8 cellular contexts compared by ENCODE assay signal in the genomic region with DNA sequence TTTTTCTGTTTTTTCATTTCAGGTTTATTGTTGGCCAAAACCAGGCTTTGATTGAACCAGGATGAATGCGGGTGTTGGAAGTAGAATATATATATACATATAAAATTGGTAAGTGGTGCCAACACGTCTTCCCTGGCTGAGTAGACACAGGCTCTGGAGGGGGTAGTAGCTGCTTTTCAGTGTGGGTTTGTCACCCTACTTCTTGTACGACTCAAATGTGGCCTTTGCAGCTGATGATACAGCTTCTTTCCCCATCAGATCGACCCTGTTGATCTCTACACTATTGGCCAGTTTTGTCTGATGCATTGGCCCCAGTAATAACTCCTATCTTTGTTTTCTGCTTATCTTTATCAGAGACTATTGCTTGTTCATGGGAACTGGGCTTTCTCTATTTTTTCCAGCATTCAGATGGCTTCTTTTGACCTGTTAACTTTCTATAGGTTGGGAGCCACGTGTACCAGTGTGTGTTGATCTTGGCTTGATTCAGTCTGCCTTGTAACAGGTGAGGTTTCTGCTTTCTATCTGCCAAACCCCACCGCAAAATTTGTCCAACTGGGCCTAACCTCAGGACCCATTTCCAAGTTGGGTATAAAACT. TPM values are rescaled to one million over a fixed set of nuclear protein-coding genes. Genes with fewer than 3 reads are reported as not detected.
DNase-seq lines count a peak whose midpoint lies in the region; ATAC-seq and TF ChIP-seq lines count a peak whose summit lies in the region.

No MANE protein-coding gene starts in this region.

- POLR2A ChIA-PET in activated CD4-positive, alpha-beta memory T cell treated with anti-CD3 and anti-CD28 coated beads, Interleukin-2, amount 10 ng/mL, durations not matched to agents 7 days and 5 days (lab: Charles Lee): interaction anchor here (0.7 to 9.6 kb wide), 11 partner anchors 7 to 315 kb away, joined by 3 to 145 read pairs (median 10); a partner anchor contains a TSS

- no peak for TF ChIP-seq CTCF in cardiac muscle cell (IDR thresholded peaks at IDR 0.05; ENCODE audit: low read depth, low read length)

- CTCF ChIA-PET in activated CD4-positive, alpha-beta memory T cell treated with anti-CD3 and anti-CD28 coated beads, Interleukin-2, amount 10 ng/mL, durations not matched to agents 7 days and 5 days (lab: Charles Lee): interaction anchor here (0.6 to 1.6 kb wide), 3 partner anchors 43 to 328 kb away, joined by 3 to 6 read pairs (median 3); no protein-coding TSS in a partner anchor

- peak overlapping the region; percentile 68 for H3K27ac Mint-ChIP-seq in activated CD4-positive, alpha-beta memory T cell treated with anti-CD3 and anti-CD28 coated beads, Interleukin-2, amount 10 ng/mL, durations not matched to agents 7 days and 5 days

- no peaks in the 10 kb centered on the region for H3K27me3 Mint-ChIP-seq in activated CD4-positive, alpha-beta memory T cell treated with anti-CD3 and anti-CD28 coated beads, Interleukin-2, amount 10 ng/mL, durations not matched to agents 7 days and 5 days

- H3K4me3 ChIP-seq in cardiac muscle cell (peak overlapping the region; percentile 52), iPS-18a (ENCODE audit: low read length) (peak overlapping the region; percentile 100), thymus (ENCODE audit: low read length) (peak overlapping the region; percentile 75)

- H3K4me1 ChIP-seq in cardiac muscle cell (ENCODE audit: low read depth): peaks cover 21% of the 10 kb centered on the region
- peaks cover 18% of the 10 kb centered on the region for H3K4me1 ChIP-seq in iPS-18a (ENCODE audit: control insufficient read depth, low read depth, low read length)
- H3K4me1 ChIP-seq in thymus (ENCODE audit: control insufficient read depth, insufficient read depth, low read length): peaks cover 23% of the 10 kb centered on the region

- H3K36me3 ChIP-seq in cardiac muscle cell (peaks cover 53% of the 10 kb centered on the region), iPS-18a (ENCODE audit: control insufficient read depth, low read depth, low read length) (peaks cover 68% of the 10 kb centered on the region), thymus (ENCODE audit: control insufficient read depth, insufficient read depth) (peaks cover 58% of the 10 kb centered on the region)

- H3K9ac ChIP-seq in iPS-18a (ENCODE audit: low read length): peak overlapping the region; percentile 98

- H3K9me3 ChIP-seq in cardiac muscle cell (ENCODE audit: low read depth) (no peaks in the 10 kb centered on the region), iPS-18a (ENCODE audit: control insufficient read depth, low read depth, low read length) (peaks cover 9% of the 10 kb centered on the region), thymus (ENCODE audit: control insufficient read depth) (peaks cover 23% of the 10 kb centered on the region)

- 87% methylated on average over 6 of the region's 6 CpGs for WGBS in thymus

- peak overlapping the region; percentile 100 for H3K4me3 Mint-ChIP-seq in activated CD4-positive, alpha-beta memory T cell treated with anti-CD3 and anti-CD28 coated beads, Interleukin-2, amount 10 ng/mL, durations not matched to agents 7 days and 5 days

- H3K9me3 Mint-ChIP-seq in activated CD4-positive, alpha-beta memory T cell treated with anti-CD3 and anti-CD28 coated beads, Interleukin-2, amount 10 ng/mL, durations not matched to agents 7 days and 5 days: peaks cover 38% of the 10 kb centered on the region

- H3K27ac ChIP-seq in cardiac muscle cell: peak overlapping the region; percentile 50
- H3K27ac ChIP-seq in iPS-18a (ENCODE audit: low read length): peak overlapping the region; percentile 69
- H3K27ac ChIP-seq in thymus (ENCODE audit: low read depth): no peak overlapping the region

- H3K27me3 ChIP-seq in cardiac muscle cell: no peaks in the 10 kb centered on the region
- no peaks in the 10 kb centered on the region for H3K27me3 ChIP-seq in iPS-18a (ENCODE audit: control insufficient read depth, insufficient read depth, low read length)
- H3K27me3 ChIP-seq in thymus (ENCODE audit: control insufficient read depth, insufficient read depth): no peaks in the 10 kb centered on the region

- peaks cover 91% of the 10 kb centered on the region for H3K36me3 Mint-ChIP-seq in activated CD4-positive, alpha-beta memory T cell treated with anti-CD3 and anti-CD28 coated beads, Interleukin-2, amount 10 ng/mL, durations not matched to agents 7 days and 5 days (ENCODE audit: low read depth)

- DNase-seq in cardiac muscle cell (ENCODE audit: low read depth in 1 of 2, low spot score in 1 of 2) (no peak), left cardiac atrium (no peak), ureter (ENCODE audit: low spot score) (no peak), NCI-H524 treated with DMSO at 0.1 percent for 48 hours (lab: John Stamatoyannopoulos, UW) (no peak)
- no peak for DNase-seq in activated CD4-positive, alpha-beta memory T cell treated with anti-CD3 and anti-CD28 coated beads, Interleukin-2, amount 10 ng/mL, durations not matched to agents 7 days and 5 days

- ATAC-seq in left cardiac atrium (no peak), GM21381 (IDR thresholded peaks at IDR 0.05; ENCODE audit: unreplicated experiment) (no peak)

- intact Hi-C loops in left cardiac atrium (cut with DNase I): no loop called here

- peaks cover 65% of the 10 kb centered on the region for H3K4me1 Mint-ChIP-seq in activated CD4-positive, alpha-beta memory T cell treated with anti-CD3 and anti-CD28 coated beads, Interleukin-2, amount 10 ng/mL, durations not matched to agents 7 days and 5 days

RNA-seq across cellular contexts. Expression of a gene that starts 2.7 kb away (rescaled TPM):
- total RNA-seq in cardiac muscle cell (5.9 and 8.2 TPM in 2 replicates), left cardiac atrium (10 to 100 TPM; 20.3 to 24.5 TPM), ureter (46.2 TPM)
- polyA plus RNA-seq in cardiac muscle cell (5.0 and 6.2 TPM in 2 replicates), thymus (9.4 TPM)
- total RNA-seq in activated CD4-positive, alpha-beta memory T cell treated with anti-CD3 and anti-CD28 coated beads, Interleukin-2, amount 10 ng/mL, durations not matched to agents 7 days and 5 days: 10 to 100 TPM; 88.7 to 89.5 TPM
